Comparison of ENCODE assay signal across 30 cellular contexts in the genomic region with DNA sequence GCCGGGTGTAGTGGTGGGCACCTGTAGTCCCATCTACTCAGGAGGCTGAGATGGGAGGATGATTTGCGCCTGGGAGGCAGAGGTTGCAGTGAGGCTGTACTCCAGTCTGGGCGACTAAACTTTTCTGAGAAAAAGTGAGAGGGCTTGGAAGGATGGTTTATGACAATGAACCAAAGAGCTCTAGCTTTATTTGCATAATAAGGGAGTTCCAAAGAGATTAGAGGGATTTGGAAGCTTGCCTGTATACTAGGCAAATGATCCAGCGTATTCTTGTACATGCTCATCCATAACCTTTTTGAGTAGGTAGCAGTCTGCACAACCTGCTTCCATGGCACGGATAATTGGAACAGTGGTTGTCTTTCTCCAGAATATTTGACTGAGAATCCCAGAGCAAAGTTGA.
"Had no signal": no experiment of that assay in that cellular context is flagged by ENCODE, and none has a peak within 500 bp of the region (broad histone marks: within the 10 kb centered on the region; RNA-seq: fewer than 3 reads in every experiment).

No MANE protein-coding gene starts in this region.

- H3K4me3 ChIP-seq: adrenal gland, body of pancreas, breast epithelium had no signal

- H3K27ac ChIP-seq: adrenal gland, body of pancreas, brain microvascular endothelial cell, breast epithelium, WERI-Rb-1 had no signal

- DNase-seq: activated CD4-positive, alpha-beta memory T cell treated with anti-CD3 and anti-CD28 coated beads, Interleukin-2, amount 10 ng/mL, durations not matched to agents 7 days and 5 days; activated CD4-positive, alpha-beta T cell treated with anti-CD3 and anti-CD28 coated beads for 1 hour; activated CD4-positive, alpha-beta T cell treated with anti-CD3 and anti-CD28 coated beads for 36 hours; activated CD4-positive, alpha-beta T cell treated with anti-CD3 and anti-CD28 coated beads for 48 hours; activated CD4-positive, alpha-beta T cell treated with anti-CD3 and anti-CD28 coated beads, Interleukin-2, amount 10 ng/mL, durations not matched to agents 7 days and 5 days; activated CD4-positive, alpha-beta T cell treated with anti-CD3 and anti-CD28 coated beads, Interleukin-2, amount 50 U/mL, for 48 hours; activated CD4-positive, CD25-positive, alpha-beta regulatory T cell; activated CD8-positive, alpha-beta memory T cell treated with anti-CD3 and anti-CD28 coated beads for 24 hours; activated CD8-positive, alpha-beta memory T cell treated with anti-CD3 and anti-CD28 coated beads, Interleukin-2, amount 10 ng/mL, durations not matched to agents 7 days and 5 days; activated CD8-positive, alpha-beta memory T cell treated with anti-CD3 and anti-CD28 coated beads, Interleukin-2, amount 50 U/mL, for 48 hours; activated CD8-positive, alpha-beta T cell treated with anti-CD3 and anti-CD28 coated beads, Interleukin-2, amount 10 ng/mL, durations not matched to agents 7 days and 5 days; activated effector memory CD4-positive, alpha-beta T cell treated with Interleukin-2 at 50 U/mL for 16 hours; activated gamma-delta T cell treated with Interleukin-2 at 50 U/mL for 16 hours; activated naive CD4-positive, alpha-beta T cell; activated naive CD4-positive, alpha-beta T cell treated with anti-CD3 and anti-CD28 coated beads for 36 hours; activated naive CD4-positive, alpha-beta T cell treated with anti-CD3 and anti-CD28 coated beads, Interleukin-2, amount 50 U/mL, for 16 hours; activated naive CD8-positive, alpha-beta T cell treated with anti-CD3 and anti-CD28 coated beads for 36 hours; activated T-cell treated with anti-CD3 and anti-CD28 coated beads, Interleukin-2, amount 50 U/mL, for 24 hours; activated T-cell treated with anti-CD3 and anti-CD28 coated beads, Interleukin-2, amount 50 U/mL, for 48 hours; adrenal gland; amniotic stem cell; aorta; body of pancreas; brain microvascular endothelial cell; central memory CD4-positive, alpha-beta T cell; T-helper 1 cell; T-helper 2 cell; T-helper 9 cell; WERI-Rb-1 had no signal

- H3K4me1 ChIP-seq: adrenal gland, body of pancreas, breast epithelium had no signal

- H3K9me3 ChIP-seq: adrenal gland, body of pancreas, breast epithelium had no signal

- H3K27me3 ChIP-seq: adrenal gland, body of pancreas, brain microvascular endothelial cell, breast epithelium had no signal

- H3K36me3 ChIP-seq: adrenal gland, brain microvascular endothelial cell, breast epithelium, WERI-Rb-1 had no signal
